1 cellular context compared by ENCODE assay signal in the genomic region with DNA sequence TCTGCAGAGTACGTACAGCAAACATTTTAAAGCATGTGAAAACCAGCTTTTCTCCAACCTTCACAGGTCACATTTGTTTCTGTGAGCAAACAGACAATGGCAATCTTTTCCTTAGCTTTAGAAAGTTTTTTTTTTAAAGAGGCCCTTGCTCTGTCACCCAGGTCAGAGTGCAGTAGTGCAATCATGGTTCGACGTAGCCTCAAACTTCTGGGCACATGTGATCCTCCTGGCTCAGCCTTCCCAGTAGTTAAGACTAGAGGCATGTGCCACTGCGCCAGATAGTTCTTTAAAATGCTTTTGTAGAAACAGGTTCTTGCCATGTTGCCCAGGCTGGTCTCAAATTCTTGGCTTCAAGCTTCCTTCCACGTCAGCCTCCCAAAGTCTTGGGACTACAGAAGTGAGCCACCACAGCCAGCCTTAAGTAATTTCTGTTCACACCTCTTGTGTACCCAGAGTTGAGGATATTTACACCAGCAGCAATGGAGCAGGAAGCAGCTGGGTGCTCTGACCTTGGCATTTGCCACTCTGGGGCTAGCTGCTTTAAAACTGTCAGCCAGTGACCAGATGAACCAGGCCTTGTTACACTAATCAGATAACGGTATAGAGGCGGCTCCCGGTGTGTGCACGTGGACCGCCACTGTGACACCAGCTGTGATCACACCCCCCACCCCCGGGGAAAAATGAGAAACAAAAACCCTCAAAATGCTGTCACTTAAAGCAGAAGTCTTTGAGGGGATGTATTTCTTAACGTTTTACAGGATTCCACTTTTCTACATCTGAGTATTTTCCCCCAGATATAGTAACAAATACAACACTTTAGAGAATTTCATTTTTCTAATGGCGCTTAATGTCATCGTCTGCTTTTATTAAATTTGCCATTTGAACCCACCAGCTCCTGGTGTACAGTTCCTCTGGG.
TF ChIP-seq lines count a peak whose summit lies in the region.

No MANE protein-coding gene starts in this region.

TF ChIP-seq in HepG2, 621 proteins besides CTCF, POLR2A, EP300 and RAD21 (continued from another document and continues in another):
- TF ChIP-seq ZBTB40 (IDR thresholded peaks at IDR 0.05) (no peak), ZBTB40 (CRISPR knock-in tag; IDR thresholded peaks at IDR 0.05) (peak; percentile 56; the same call in 1 of the 2 replicates), SP4 (CRISPR knock-in tag; IDR thresholded peaks at IDR 0.05) (no peak), KAT2B (IDR thresholded peaks at IDR 0.05; ENCODE audit: borderline replicate concordance, low read depth, low read length) (no peak), ZNF224 (CRISPR knock-in tag; IDR thresholded peaks at IDR 0.05) (0 out of 2 replicates have a peak, but pooled peaks have one; percentile 46), PCBP2 (optimal IDR thresholded peaks at IDR 0.05; ENCODE audit: low read depth, low read length, poor library complexity, severe bottlenecking) (no peak), ZNF251 (CRISPR knock-in tag; IDR thresholded peaks at IDR 0.05) (no peak), POGZ (CRISPR knock-in tag; IDR thresholded peaks at IDR 0.05) (no peak), ZNF556 (CRISPR knock-in tag; IDR thresholded peaks at IDR 0.05; ENCODE audit: borderline replicate concordance) (no peak), TSC22D2 (CRISPR knock-in tag; IDR thresholded peaks at IDR 0.05; ENCODE audit: borderline replicate concordance) (peak; percentile 48; the same call in 1 of the 2 replicates), ZNF431 (CRISPR knock-in tag; IDR thresholded peaks at IDR 0.05; ENCODE audit: borderline replicate concordance, low read depth) (no peak), THYN1 (CRISPR knock-in tag; IDR thresholded peaks at IDR 0.05; ENCODE audit: borderline replicate concordance, low read depth) (no peak), SETDB1 (CRISPR knock-in tag; IDR thresholded peaks at IDR 0.05; ENCODE audit: borderline replicate concordance) (no peak), RBM39 (IDR thresholded peaks at IDR 0.05; ENCODE audit: low read depth, low read length, poor library complexity, severe bottlenecking) (no peak), BRF2 (CRISPR knock-in tag; IDR thresholded peaks at IDR 0.05) (no peak), HNF4A (CRISPR knock-in tag; IDR thresholded peaks at IDR 0.05) (0 out of 2 replicates have a peak, but pooled peaks have one; percentile 44), ZNF335 (CRISPR knock-in tag; IDR thresholded peaks at IDR 0.05) (0 out of 2 replicates have a peak, but pooled peaks have one; percentile 37), NFE2 (CRISPR knock-in tag; IDR thresholded peaks at IDR 0.05) (no peak), EED (CRISPR knock-in tag; IDR thresholded peaks at IDR 0.05) (no peak), ZNF768 (CRISPR knock-in tag; IDR thresholded peaks at IDR 0.05) (no peak), TBL1XR1 (IDR thresholded peaks at IDR 0.05; ENCODE audit: borderline replicate concordance, low read length, partially characterized antibody) (no peak), EHMT2 (IDR thresholded peaks at IDR 0.05; ENCODE audit: borderline replicate concordance, low read depth, low read length) (no peak), RFX5 (IDR thresholded peaks at IDR 0.05; ENCODE audit: low read depth, low read length) (no peak), EEA1 (CRISPR knock-in tag; IDR thresholded peaks at IDR 0.05; ENCODE audit: borderline replicate concordance) (no peak), AGO2 (optimal IDR thresholded peaks at IDR 0.05; ENCODE audit: low read depth, low read length) (no peak), ZNF230 (CRISPR knock-in tag; IDR thresholded peaks at IDR 0.05) (no peak), KLF9 (CRISPR knock-in tag; IDR thresholded peaks at IDR 0.05; ENCODE audit: low read depth) (no peak), ZNF180 (CRISPR knock-in tag; IDR thresholded peaks at IDR 0.05; ENCODE audit: borderline replicate concordance, low read depth) (no peak), MYNN (CRISPR knock-in tag; IDR thresholded peaks at IDR 0.05; ENCODE audit: low read depth) (no peak), POLR2AphosphoS2 (IDR thresholded peaks at IDR 0.05; ENCODE audit: low read depth, low read length) (no peak), ARHGAP35 (CRISPR knock-in tag; IDR thresholded peaks at IDR 0.05; ENCODE audit: borderline replicate concordance) (no peak), DPF2 (CRISPR knock-in tag; IDR thresholded peaks at IDR 0.05; ENCODE audit: borderline replicate concordance, low read depth) (peak; percentile 44; the same call in 1 of the 2 replicates)
- TF ChIP-seq, protein P1, sequence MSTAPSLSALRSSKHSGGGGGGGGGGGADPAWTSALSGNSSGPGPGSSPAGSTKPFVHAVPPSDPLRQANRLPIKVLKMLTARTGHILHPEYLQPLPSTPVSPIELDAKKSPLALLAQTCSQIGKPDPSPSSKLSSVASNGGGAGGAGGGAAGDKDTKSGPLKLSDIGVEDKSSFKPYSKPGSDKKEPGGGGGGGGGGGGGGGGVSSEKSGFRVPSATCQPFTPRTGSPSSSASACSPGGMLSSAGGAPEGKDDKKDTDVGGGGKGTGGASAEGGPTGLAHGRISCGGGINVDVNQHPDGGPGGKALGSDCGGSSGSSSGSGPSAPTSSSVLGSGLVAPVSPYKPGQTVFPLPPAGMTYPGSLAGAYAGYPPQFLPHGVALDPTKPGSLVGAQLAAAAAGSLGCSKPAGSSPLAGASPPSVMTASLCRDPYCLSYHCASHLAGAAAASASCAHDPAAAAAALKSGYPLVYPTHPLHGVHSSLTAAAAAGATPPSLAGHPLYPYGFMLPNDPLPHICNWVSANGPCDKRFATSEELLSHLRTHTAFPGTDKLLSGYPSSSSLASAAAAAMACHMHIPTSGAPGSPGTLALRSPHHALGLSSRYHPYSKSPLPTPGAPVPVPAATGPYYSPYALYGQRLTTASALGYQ (CRISPR knock-in tag; IDR thresholded peaks at IDR 0.05): no peak; the same call in 1 of the 2 replicates
- TF ChIP-seq, protein P2, sequence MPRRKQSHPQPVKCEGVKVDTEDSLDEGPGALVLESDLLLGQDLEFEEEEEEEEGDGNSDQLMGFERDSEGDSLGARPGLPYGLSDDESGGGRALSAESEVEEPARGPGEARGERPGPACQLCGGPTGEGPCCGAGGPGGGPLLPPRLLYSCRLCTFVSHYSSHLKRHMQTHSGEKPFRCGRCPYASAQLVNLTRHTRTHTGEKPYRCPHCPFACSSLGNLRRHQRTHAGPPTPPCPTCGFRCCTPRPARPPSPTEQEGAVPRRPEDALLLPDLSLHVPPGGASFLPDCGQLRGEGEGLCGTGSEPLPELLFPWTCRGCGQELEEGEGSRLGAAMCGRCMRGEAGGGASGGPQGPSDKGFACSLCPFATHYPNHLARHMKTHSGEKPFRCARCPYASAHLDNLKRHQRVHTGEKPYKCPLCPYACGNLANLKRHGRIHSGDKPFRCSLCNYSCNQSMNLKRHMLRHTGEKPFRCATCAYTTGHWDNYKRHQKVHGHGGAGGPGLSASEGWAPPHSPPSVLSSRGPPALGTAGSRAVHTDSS (CRISPR knock-in tag; conservative IDR thresholded peaks at IDR 0.05): no peak
- TF ChIP-seq, protein P3, sequence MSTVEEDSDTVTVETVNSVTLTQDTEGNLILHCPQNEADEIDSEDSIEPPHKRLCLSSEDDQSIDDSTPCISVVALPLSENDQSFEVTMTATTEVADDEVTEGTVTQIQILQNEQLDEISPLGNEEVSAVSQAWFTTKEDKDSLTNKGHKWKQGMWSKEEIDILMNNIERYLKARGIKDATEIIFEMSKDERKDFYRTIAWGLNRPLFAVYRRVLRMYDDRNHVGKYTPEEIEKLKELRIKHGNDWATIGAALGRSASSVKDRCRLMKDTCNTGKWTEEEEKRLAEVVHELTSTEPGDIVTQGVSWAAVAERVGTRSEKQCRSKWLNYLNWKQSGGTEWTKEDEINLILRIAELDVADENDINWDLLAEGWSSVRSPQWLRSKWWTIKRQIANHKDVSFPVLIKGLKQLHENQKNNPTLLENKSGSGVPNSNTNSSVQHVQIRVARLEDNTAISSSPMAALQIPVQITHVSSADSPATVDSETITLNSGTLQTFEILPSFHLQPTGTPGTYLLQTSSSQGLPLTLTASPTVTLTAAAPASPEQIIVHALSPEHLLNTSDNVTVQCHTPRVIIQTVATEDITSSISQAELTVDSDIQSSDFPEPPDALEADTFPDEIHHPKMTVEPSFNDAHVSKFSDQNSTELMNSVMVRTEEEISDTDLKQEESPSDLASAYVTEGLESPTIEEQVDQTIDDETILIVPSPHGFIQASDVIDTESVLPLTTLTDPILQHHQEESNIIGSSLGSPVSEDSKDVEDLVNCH (CRISPR knock-in tag; IDR thresholded peaks at IDR 0.05): no peak
